ENCODE assay signal across 16 cellular contexts in the genomic region with DNA sequence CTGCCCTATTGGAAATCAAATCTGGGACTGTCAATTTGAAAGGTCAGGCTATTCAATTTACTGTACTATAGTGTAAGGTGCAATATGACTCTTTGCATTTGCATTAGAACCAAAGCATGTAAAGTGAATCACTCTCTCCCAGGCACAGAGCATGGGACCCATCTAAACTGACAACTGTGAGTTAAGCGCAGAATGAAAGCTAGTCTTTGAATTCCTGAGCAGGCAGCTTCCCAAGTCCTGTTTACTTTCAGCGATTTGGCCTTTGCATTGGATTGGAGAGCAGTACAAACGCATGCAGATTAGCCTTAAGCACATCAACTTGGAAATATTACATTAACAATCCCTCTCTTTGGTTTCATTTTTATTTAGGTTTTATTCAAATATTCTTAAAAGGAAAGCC.
DNase-seq lines count a peak whose midpoint lies in the region; ATAC-seq and TF ChIP-seq lines count a peak whose summit lies in the region.
"Had no signal": no experiment of that assay in that cellular context is flagged by ENCODE, and none has a peak within 500 bp of the region (broad histone marks: within the 10 kb centered on the region; RNA-seq: fewer than 3 reads in every experiment).

No MANE protein-coding gene starts in this region.

- peak overlapping the region in 1 of 2 donors; percentile 5 for H3K4me3 ChIP-seq in uterus
- H3K4me3 ChIP-seq in MG63: no peak overlapping the region
- H3K4me3 ChIP-seq: adrenal gland had no signal

- peak; percentile 33 for ATAC-seq in left ventricle myocardium superior
- ATAC-seq in Right ventricle myocardium inferior: no peak
- peak; percentile 52 for ATAC-seq in omental fat pad (ENCODE audit: low FRiP score)
- ATAC-seq in GM21576 (IDR thresholded peaks at IDR 0.05; ENCODE audit: unreplicated experiment): no peak
- ATAC-seq in GM18520 (IDR thresholded peaks at IDR 0.05; ENCODE audit: unreplicated experiment): no peak
- ATAC-seq: activated CD8-positive, alpha-beta T cell treated with anti-CD3 and anti-CD28 coated beads, Interleukin-2, amount 10 ng/mL, durations not matched to agents 7 days and 5 days; SK-N-SH treated with all-trans-retinoic acid at 6 μM for 48 hours had no signal

- peak overlapping the region; percentile 92 to 95 for H3K27ac ChIP-seq in uterus
- H3K27ac ChIP-seq: neutrophil had no signal

- DNase-seq in left ventricle myocardium superior: no peak
- no peak for DNase-seq in Right ventricle myocardium inferior (ENCODE audit: missing footprints)
- peak; percentile 4 for DNase-seq in fibroblast of peridontal ligament (ENCODE audit: extremely low read depth)
- DNase-seq in omental fat pad (ENCODE audit: low spot score): no peak
- no peak for DNase-seq in uterus
- no peak for DNase-seq in MG63
- DNase-seq: activated CD8-positive, alpha-beta T cell treated with anti-CD3 and anti-CD28 coated beads, Interleukin-2, amount 10 ng/mL, durations not matched to agents 7 days and 5 days; activated T-cell treated with anti-CD3 and anti-CD28 coated beads, Interleukin-2, amount 50 U/mL, for 1 hour; adrenal gland; MM.1S; stimulated activated CD4-positive, alpha-beta T cell treated with anti-CD3 and anti-CD28 coated beads, Interleukin-4, amount 100 ng/mL, for 4 hours; substantia nigra had no signal

- peaks cover 11 to 13% of the 10 kb centered on the region in 2 donors for H3K4me1 ChIP-seq in uterus

- H3K9me3 ChIP-seq in uterus (no peaks in the 10 kb centered on the region), MG63 (no peaks in the 10 kb centered on the region)
- H3K9me3 ChIP-seq: adrenal gland, neutrophil had no signal

- TF ChIP-seq POLR2A in uterus (IDR thresholded peaks at IDR 0.05): no peak

- H3K27me3 ChIP-seq in uterus (no peaks in the 10 kb centered on the region), MG63 (no peaks in the 10 kb centered on the region)
- H3K27me3 ChIP-seq: adrenal gland had no signal

- H3K36me3 ChIP-seq in uterus (no peaks in the 10 kb centered on the region), MG63 (no peaks in the 10 kb centered on the region)
- H3K36me3 ChIP-seq: adrenal gland, neutrophil had no signal

- intact Hi-C loops in left ventricle myocardium superior (cut with micrococcal nuclease) (no loop called here), Right ventricle myocardium inferior (cut with DNase I) (no loop called here), uterus (cut with DNase I; ENCODE audit: low total_unique reads) (no loop called here)

- TF ChIP-seq CTCF in omental fat pad (IDR thresholded peaks at IDR 0.05) (no peak), uterus (IDR thresholded peaks at IDR 0.05) (no peak)

Comparison
In these comparisons a context has a peak if more than half of its experiments do, and no peak if none do; other contexts are left out.
1. ATAC-seq: peak in left ventricle myocardium superior (single experiment) and omental fat pad (single experiment); none in Right ventricle myocardium inferior (single experiment), GM21576 (single experiment) and GM18520 (single experiment).